ENCODE assay signal across 24 cellular contexts in the genomic region with DNA sequence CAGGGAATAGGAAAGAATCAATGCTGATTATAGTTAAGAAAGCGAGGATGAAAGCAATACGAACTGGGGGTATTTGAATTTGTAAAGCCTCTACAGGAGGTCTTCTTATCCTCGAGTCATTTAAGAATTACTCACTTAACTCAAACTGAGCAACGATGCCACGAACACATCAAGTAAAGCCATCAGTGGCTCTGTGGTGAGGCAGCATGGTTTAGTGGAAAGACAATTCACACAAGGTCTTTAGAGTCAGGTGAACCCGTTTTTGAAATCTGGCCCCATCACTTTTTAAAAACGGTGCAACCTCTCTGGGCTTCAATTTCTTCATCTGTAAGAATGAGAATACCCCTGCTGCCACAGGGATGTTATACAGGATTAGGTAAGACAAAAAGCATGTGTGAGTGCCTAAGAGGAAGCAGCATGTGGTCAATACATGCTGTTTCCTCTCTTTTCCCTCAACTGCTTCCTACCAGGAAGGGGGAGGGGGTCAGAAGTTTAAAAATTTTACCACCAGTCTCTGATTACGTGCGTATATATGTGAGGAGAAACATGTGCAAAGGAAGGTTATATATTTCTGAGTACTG.
A peak's percentile ranks its signal among the peaks of the same experiment; 100 is the strongest.
DNase-seq lines count a peak whose midpoint lies in the region; ATAC-seq, FAIRE-seq and TF ChIP-seq lines count a peak whose summit lies in the region.
"Had no signal": no experiment of that assay in that cellular context is flagged by ENCODE, and none has a peak within 500 bp of the region (broad histone marks: within the 10 kb centered on the region; RNA-seq: fewer than 3 reads in every experiment).

No MANE protein-coding gene starts in this region.

- no peaks in the 10 kb centered on the region for H3F3A ChIP-seq in GM23338 (replicated peaks; ENCODE audit: low read depth)
- H3F3A ChIP-seq in neural cell (ENCODE audit: insufficient read depth, low read length, poor library complexity, severe bottlenecking): no peaks in the 10 kb centered on the region

- H3K4me3 ChIP-seq in GM23338 (no peak overlapping the region), GM12878 (no peak overlapping the region), neural cell (ENCODE audit: low read length) (peak overlapping the region; percentile 7), sigmoid colon (no peak overlapping the region)
- H3K4me3 ChIP-seq: heart left ventricle, lower lobe of right lung had no signal

- H3K79me2 ChIP-seq in GM23338 (replicated peaks; ENCODE audit: insufficient read depth) (no peaks in the 10 kb centered on the region), GM12878 (ENCODE audit: control insufficient read depth, insufficient read depth, low read length) (no peaks in the 10 kb centered on the region), neural cell (replicated peaks; ENCODE audit: insufficient read depth, low read length) (no peaks in the 10 kb centered on the region)

- TF ChIP-seq POLR2A in GM12878 (IDR thresholded peaks at IDR 0.05; ENCODE audit: low read depth, low read length) (no peak), sigmoid colon (IDR thresholded peaks at IDR 0.05) (no peak)

- RAD21 ChIA-PET in GM12878 (lab: Charles Lee; ENCODE audit: unreplicated experiment): no interaction called here

- H3K4me1 ChIP-seq in GM23338 (ENCODE audit: insufficient read depth): peaks cover 31% of the 10 kb centered on the region
- peaks cover 2% of the 10 kb centered on the region; the same call in 1 of the 2 replicates for H3K4me1 ChIP-seq in GM12878 (ENCODE audit: control insufficient read depth, insufficient read depth, low read length)
- H3K4me1 ChIP-seq in sigmoid colon: peaks cover 0 to 18% (median 0%) of the 10 kb centered on the region in 4 donors

- ATAC-seq in GM23338 (peak; percentile 91), GM12878 (no peak), left ventricle myocardium superior (no peak), GM21390 (IDR thresholded peaks at IDR 0.05; ENCODE audit: unreplicated experiment) (no peak)
- ATAC-seq: heart left ventricle, lower lobe of right lung, Right ventricle myocardium inferior had no signal

- no peaks in the 10 kb centered on the region for H3K9me3 Mint-ChIP-seq in GM23338
- H3K9me3 Mint-ChIP-seq: neural crest cell had no signal

- FAIRE-seq in GM12878 (lab: Jason Lieb, UNC): peak; percentile 7
- FAIRE-seq: GM12891, islet of Langerhans, urothelium cell line had no signal

- H3K9ac ChIP-seq in GM12878 (ENCODE audit: control insufficient read depth, insufficient read depth, low read length) (no peak overlapping the region), neural cell (ENCODE audit: low read length) (no peak overlapping the region)

- peak overlapping the region; percentile 49 for H3K4me3 Mint-ChIP-seq in GM23338
- H3K4me3 Mint-ChIP-seq: activated naive CD4-positive, alpha-beta T cell treated with anti-CD3 and anti-CD28 coated beads, Interleukin-2, amount 10 ng/mL, durations not matched to agents 7 days and 5 days; activated T-cell treated with anti-CD3 and anti-CD28 coated beads, Interleukin-2, amount 50 U/mL, for 72 hours; CD4-positive, alpha-beta memory T cell; neural crest cell had no signal

- no peaks in the 10 kb centered on the region for H3K9me2 ChIP-seq in GM23338 (ENCODE audit: insufficient read depth)
- no peaks in the 10 kb centered on the region for H3K9me2 ChIP-seq in neural cell (ENCODE audit: insufficient read depth, low read length)

- H3K4me1 Mint-ChIP-seq in GM23338: peaks cover 45% of the 10 kb centered on the region
- H3K4me1 Mint-ChIP-seq: neural crest cell had no signal

- TF ChIP-seq CTCF in GM23338 (conservative IDR thresholded peaks at IDR 0.05; ENCODE audit: low read depth in 2 of 2) (no peak), GM12878 (IDR thresholded peaks at IDR 0.05 in 2 of 3, conservative IDR thresholded peaks at IDR 0.05 in 1 of 3; ENCODE audit: control insufficient read depth in 2 of 3, extremely low read depth in 1 of 3, insufficient read depth in 1 of 3, low read depth in 3 of 3, low read length in 3 of 3) (no peak), neural cell (IDR thresholded peaks at IDR 0.05; ENCODE audit: poor library complexity, severe bottlenecking) (no peak), sigmoid colon (IDR thresholded peaks at IDR 0.05) (no peak)

- H3K36me3 Mint-ChIP-seq in GM23338 (ENCODE audit: low read depth): no peaks in the 10 kb centered on the region
- H3K36me3 Mint-ChIP-seq: activated naive CD4-positive, alpha-beta T cell treated with anti-CD3 and anti-CD28 coated beads, Interleukin-2, amount 10 ng/mL, durations not matched to agents 7 days and 5 days had no signal

- DNase-seq in GM23338 (ENCODE audit: low spot score) (peak; percentile 58), Kasumi-1 (lab: John Stamatoyannopoulos, UW) (peak; percentile 25 to 31), GM12878 (ENCODE audit: low read depth, low spot score) (no peak), sigmoid colon (no peak), left ventricle myocardium superior (no peak)
- DNase-seq: activated CD4-positive, CD25-positive, alpha-beta regulatory T cell treated with anti-CD3 and anti-CD28 coated beads, Interleukin-2, amount 50 U/mL, for 72 hours; activated CD8-positive, alpha-beta memory T cell treated with anti-CD3 and anti-CD28 coated beads for 24 hours; activated naive CD4-positive, alpha-beta T cell treated with anti-CD3 and anti-CD28 coated beads, Interleukin-2, amount 10 ng/mL, durations not matched to agents 7 days and 5 days; CD4-positive, alpha-beta memory T cell; DMS53; heart left ventricle; lower lobe of right lung; NCI-H1417; NCI-H510A treated with DMSO at 0.1 percent for 48 hours had no signal

- intact Hi-C loops in GM12878 (cut with micrococcal nuclease; ENCODE audit: unreplicated experiment) (no loop called here), sigmoid colon (cut with DNase I) (no loop called here), left ventricle myocardium superior (cut with micrococcal nuclease) (no loop called here)

- in situ Hi-C loops in GM12878 (cut with MboI): no loop called here

- H2AFZ ChIP-seq in GM23338 (no peak overlapping the region), GM12878 (ENCODE audit: control insufficient read depth, low read depth, low read length) (no peak overlapping the region), neural cell (ENCODE audit: low read depth, low read length) (no peak overlapping the region)

- no peaks in the 10 kb centered on the region for H4K20me1 ChIP-seq in GM23338 (replicated peaks; ENCODE audit: insufficient read depth)
- H4K20me1 ChIP-seq in GM12878 (ENCODE audit: control insufficient read depth, insufficient read depth): no peaks in the 10 kb centered on the region
- no peaks in the 10 kb centered on the region for H4K20me1 ChIP-seq in neural cell (ENCODE audit: insufficient read depth)

- no TSS peak for BruUV-seq in GM12878 (replicated peaks; lab: Mats Ljungman, UMichigan)

- H3K9me3 ChIP-seq in GM12878 (replicated peaks; ENCODE audit: control insufficient read depth, insufficient read depth, low read length): no peaks in the 10 kb centered on the region
- no peaks in the 10 kb centered on the region for H3K9me3 ChIP-seq in neural cell (ENCODE audit: low read length)
- no peaks in the 10 kb centered on the region for H3K9me3 ChIP-seq in sigmoid colon
- H3K9me3 ChIP-seq: heart left ventricle, lower lobe of right lung had no signal

- POLR2A ChIA-PET in GM12878 (lab: Charles Lee): no interaction called here

- CTCF ChIA-PET in GM12878 (lab: Yijun Ruan, JAX): interaction anchor here (1.1 to 2.1 kb wide), 3 partner anchors 10 to 23 kb away, joined by 4 to 6 read pairs (median 4); no protein-coding TSS in a partner anchor

- no peak overlapping the region for H3K27ac Mint-ChIP-seq in GM23338
- H3K27ac Mint-ChIP-seq: activated naive CD4-positive, alpha-beta T cell treated with anti-CD3 and anti-CD28 coated beads, Interleukin-2, amount 10 ng/mL, durations not matched to agents 7 days and 5 days; activated T-cell treated with anti-CD3 and anti-CD28 coated beads, Interleukin-2, amount 50 U/mL, for 72 hours; CD4-positive, alpha-beta memory T cell; progenitor cell of endocrine pancreas had no signal

- SMC1A ChIA-PET in GM12878 (lab: Charles Lee; ENCODE audit: uncharacterized antibody, unreplicated experiment): interaction anchor here (0.7 to 2.5 kb wide), 6 partner anchors 9 to 93 kb away, joined by 3 to 11 read pairs (median 3); no protein-coding TSS in a partner anchor

- WGBS in GM12878 (ENCODE audit: insufficient coverage, insufficient replicate concordance, low lambda C conversion rate, missing lambda C conversion rate): 69% methylated on average over 9 of the region's 9 CpGs
- 76 to 78% methylated on average over 9 of the region's 9 CpGs for WGBS in sigmoid colon, 2 donors

- peaks cover 2% of the 10 kb centered on the region for H3K27me3 Mint-ChIP-seq in GM23338 (ENCODE audit: insufficient read depth, low read depth, poor library complexity)
- H3K27me3 Mint-ChIP-seq: activated naive CD4-positive, alpha-beta T cell treated with anti-CD3 and anti-CD28 coated beads, Interleukin-2, amount 10 ng/mL, durations not matched to agents 7 days and 5 days; CD4-positive, alpha-beta memory T cell had no signal

- H3K4me2 ChIP-seq in GM23338 (peak overlapping the region; percentile 58), GM12878 (ENCODE audit: control insufficient read depth, insufficient read depth) (no peak overlapping the region), neural cell (ENCODE audit: low read length) (no peak overlapping the region)

- H3K27ac ChIP-seq in GM23338 (ENCODE audit: low read depth): no peak overlapping the region
- no peak overlapping the region for H3K27ac ChIP-seq in GM12878 (ENCODE audit: control insufficient read depth, insufficient read depth)
- H3K27ac ChIP-seq in neural cell (ENCODE audit: low read length): no peak overlapping the region
- no peak overlapping the region for H3K27ac ChIP-seq in sigmoid colon
- H3K27ac ChIP-seq: epithelial cell of prostate, heart left ventricle, lower lobe of right lung had no signal

- H3K36me3 ChIP-seq in GM23338 (ENCODE audit: insufficient read depth) (no peaks in the 10 kb centered on the region), GM12878 (ENCODE audit: control insufficient read depth in 2 of 2, insufficient read depth in 2 of 2, low read length in 1 of 2) (no peaks in the 10 kb centered on the region), neural cell (ENCODE audit: insufficient read depth, low read length) (no peaks in the 10 kb centered on the region), sigmoid colon (no peaks in the 10 kb centered on the region)
- H3K36me3 ChIP-seq: heart left ventricle, lower lobe of right lung had no signal

- TF ChIP-seq EP300 in GM12878 (IDR thresholded peaks at IDR 0.05; ENCODE audit: borderline replicate concordance in 1 of 2, control insufficient read depth in 1 of 2, low read depth in 2 of 2, low read length in 2 of 2) (no peak), neural cell (conservative IDR thresholded peaks at IDR 0.05; ENCODE audit: poor library complexity, severe bottlenecking) (no peak), sigmoid colon (IDR thresholded peaks at IDR 0.05) (no peak)

- H3K27me3 ChIP-seq in GM23338 (ENCODE audit: insufficient read depth): no peaks in the 10 kb centered on the region
- no peaks in the 10 kb centered on the region for H3K27me3 ChIP-seq in GM12878 (replicated peaks in 1 of 2; ENCODE audit: control insufficient read depth in 2 of 2, insufficient read depth in 2 of 2, low read length in 1 of 2)
- H3K27me3 ChIP-seq in neural cell (ENCODE audit: insufficient read depth, low read depth, low read length): no peaks in the 10 kb centered on the region
- no peaks in the 10 kb centered on the region for H3K27me3 ChIP-seq in sigmoid colon
- H3K27me3 ChIP-seq: heart left ventricle had no signal

- TF ChIP-seq RAD21 in GM12878 (IDR thresholded peaks at IDR 0.05; ENCODE audit: insufficient read depth, low read depth, low read length) (no peak), neural cell (conservative IDR thresholded peaks at IDR 0.05) (no peak)

Comparison
In these comparisons a context has a peak if more than half of its experiments do, and no peak if none do; other contexts are left out.
1. DNase-seq: peak in GM23338 (single experiment) and Kasumi-1 (2 of 2); none in GM12878 (single experiment), sigmoid colon (single experiment) and left ventricle myocardium superior (single experiment).